1 cellular context compared by ENCODE assay signal in genomic region chr14:24299255-24300191, GRCh38.
TF ChIP-seq lines count a peak whose summit lies in the region.

Gene DHRS1, minus strand, starts transcription at chr14:24299780. Its CDS starts 674 bp downstream, at chr14:24299106.
Gene NOP9, plus strand, starts transcription at chr14:24299850. Its CDS starts 105 bp downstream, at chr14:24299955.

TF ChIP-seq in HepG2, 621 proteins besides CTCF, POLR2A, EP300 and RAD21 (continued from another document and continues in another):
- TF ChIP-seq RBM22 (optimal IDR thresholded peaks at IDR 0.05; ENCODE audit: low read length): peak; percentile 12
- TF ChIP-seq CBX2 (IDR thresholded peaks at IDR 0.05; ENCODE audit: low read depth, low read length): no peak; the same call in 1 of the 2 replicates
- TF ChIP-seq CBX2 (CRISPR knock-in tag; IDR thresholded peaks at IDR 0.05; ENCODE audit: low read depth): no peak
- peak; percentile 64; the same call in 1 of the 2 replicates for TF ChIP-seq NCOA2 (CRISPR knock-in tag; IDR thresholded peaks at IDR 0.05)
- peak; percentile 100 for TF ChIP-seq GLI4 (CRISPR knock-in tag; IDR thresholded peaks at IDR 0.05; ENCODE audit: borderline replicate concordance)
- TF ChIP-seq MAFK (conservative IDR thresholded peaks at IDR 0.05 in 1 of 2, IDR thresholded peaks at IDR 0.05 in 1 of 2; ENCODE audit: low read length in 2 of 2): peak in 1 of 2 experiments; percentile 44; a peak in 2 of 4 replicates
- no peak for TF ChIP-seq ZNF569 (CRISPR knock-in tag; IDR thresholded peaks at IDR 0.05; ENCODE audit: borderline replicate concordance)
- TF ChIP-seq TRIM22 (IDR thresholded peaks at IDR 0.05): no peak
- TF ChIP-seq ZNF264 (CRISPR knock-in tag; IDR thresholded peaks at IDR 0.05): peak; percentile 94
- TF ChIP-seq SIX1 (CRISPR knock-in tag; IDR thresholded peaks at IDR 0.05; ENCODE audit: borderline replicate concordance): 0 out of 2 replicates have a peak, but pooled peaks have one; percentile 47
- peak; percentile 66; the same call in 1 of the 2 replicates for TF ChIP-seq MATR3 (CRISPR knock-in tag; IDR thresholded peaks at IDR 0.05)
- peak; percentile 67; the same call in 1 of the 2 replicates for TF ChIP-seq NCOR1 (IDR thresholded peaks at IDR 0.05; ENCODE audit: borderline replicate concordance, low read length)
- no peak for TF ChIP-seq PRPF4 (IDR thresholded peaks at IDR 0.05; ENCODE audit: low read depth, low read length, poor library complexity, severe bottlenecking)
- TF ChIP-seq UBTF (CRISPR knock-in tag; IDR thresholded peaks at IDR 0.05): peak; percentile 99
- TF ChIP-seq BRF2 (CRISPR knock-in tag; IDR thresholded peaks at IDR 0.05): peak; percentile 90
- TF ChIP-seq ZNF737 (CRISPR knock-in tag; IDR thresholded peaks at IDR 0.05; ENCODE audit: borderline replicate concordance): no peak
- 0 out of 2 replicates have a peak, but pooled peaks have one; percentile 2 for TF ChIP-seq ZNF644 (CRISPR knock-in tag; IDR thresholded peaks at IDR 0.05; ENCODE audit: low read depth)
- no peak for TF ChIP-seq ZNF720 (CRISPR knock-in tag; IDR thresholded peaks at IDR 0.05)
- peak; percentile 74; the same call in 1 of the 2 replicates for TF ChIP-seq JUND (CRISPR knock-in tag; IDR thresholded peaks at IDR 0.05)
- peak; percentile 100 for TF ChIP-seq KMT2B (CRISPR knock-in tag; IDR thresholded peaks at IDR 0.05)
- no peak; the same call in none of the 2 replicates for TF ChIP-seq ZNF318 (CRISPR knock-in tag; IDR thresholded peaks at IDR 0.05)
- TF ChIP-seq TEAD2 (CRISPR knock-in tag; IDR thresholded peaks at IDR 0.05): peak; percentile 84
- no peak for TF ChIP-seq CC2D1A (CRISPR knock-in tag; IDR thresholded peaks at IDR 0.05)
- TF ChIP-seq KLF9 (CRISPR knock-in tag; IDR thresholded peaks at IDR 0.05; ENCODE audit: low read depth): peak; percentile 100
- TF ChIP-seq MYNN (CRISPR knock-in tag; IDR thresholded peaks at IDR 0.05; ENCODE audit: low read depth): no peak; the same call in 1 of the 2 replicates
- TF ChIP-seq KDM5B (CRISPR knock-in tag; IDR thresholded peaks at IDR 0.05; ENCODE audit: borderline replicate concordance): peak; percentile 95
- TF ChIP-seq STAT5B (CRISPR knock-in tag; IDR thresholded peaks at IDR 0.05): 0 out of 2 replicates have a peak, but pooled peaks have one; percentile 20
- TF ChIP-seq IRX3 (CRISPR knock-in tag; IDR thresholded peaks at IDR 0.05; ENCODE audit: borderline replicate concordance, low read depth): peak; percentile 46; the same call in 1 of the 2 replicates
- TF ChIP-seq ZBTB20 (CRISPR knock-in tag; IDR thresholded peaks at IDR 0.05; ENCODE audit: borderline replicate concordance, low read depth): peak; percentile 97
- TF ChIP-seq KDM3A (CRISPR knock-in tag; IDR thresholded peaks at IDR 0.05; ENCODE audit: low read depth): peak; percentile 83
- TF ChIP-seq ZNF263 (CRISPR knock-in tag; IDR thresholded peaks at IDR 0.05): peak; percentile 84
- TF ChIP-seq SYNCRIP (IDR thresholded peaks at IDR 0.05; ENCODE audit: insufficient read depth, low read depth, low read length): no peak
- TF ChIP-seq ZNF562 (CRISPR knock-in tag; IDR thresholded peaks at IDR 0.05; ENCODE audit: borderline replicate concordance): no peak
- peak; percentile 95 for TF ChIP-seq ZNF34 (CRISPR knock-in tag; IDR thresholded peaks at IDR 0.05; ENCODE audit: borderline replicate concordance)
- no peak for TF ChIP-seq POLR2AphosphoS2 (IDR thresholded peaks at IDR 0.05; ENCODE audit: low read depth, low read length)
- peak; percentile 56; the same call in 1 of the 2 replicates for TF ChIP-seq ZNF652 (CRISPR knock-in tag; IDR thresholded peaks at IDR 0.05; ENCODE audit: borderline replicate concordance, low read depth)
- peak; percentile 79 for TF ChIP-seq GATAD2A (CRISPR knock-in tag; IDR thresholded peaks at IDR 0.05)
- peak; percentile 65 for TF ChIP-seq ONECUT2 (CRISPR knock-in tag; IDR thresholded peaks at IDR 0.05)
- no peak for TF ChIP-seq GRHL1 (CRISPR knock-in tag; conservative IDR thresholded peaks at IDR 0.05)
- TF ChIP-seq ZNF33B (CRISPR knock-in tag; IDR thresholded peaks at IDR 0.05): peak; percentile 100
- TF ChIP-seq ZNF740 (CRISPR knock-in tag; IDR thresholded peaks at IDR 0.05): peak; percentile 55
- TF ChIP-seq ZNF235 (CRISPR knock-in tag; IDR thresholded peaks at IDR 0.05; ENCODE audit: borderline replicate concordance): peak; percentile 94; the same call in 1 of the 2 replicates
- TF ChIP-seq RAD51 (IDR thresholded peaks at IDR 0.05; ENCODE audit: borderline replicate concordance): no peak
- TF ChIP-seq PRDM4 (CRISPR knock-in tag; IDR thresholded peaks at IDR 0.05; ENCODE audit: borderline replicate concordance): no peak; the same call in 1 of the 2 replicates
- peak; percentile 76; the same call in 1 of the 2 replicates for TF ChIP-seq ZFP41 (CRISPR knock-in tag; IDR thresholded peaks at IDR 0.05; ENCODE audit: borderline replicate concordance)
- TF ChIP-seq ZFY (CRISPR knock-in tag; IDR thresholded peaks at IDR 0.05): peak; percentile 97
